8 cellular contexts compared by ENCODE assay signal in the genomic region with DNA sequence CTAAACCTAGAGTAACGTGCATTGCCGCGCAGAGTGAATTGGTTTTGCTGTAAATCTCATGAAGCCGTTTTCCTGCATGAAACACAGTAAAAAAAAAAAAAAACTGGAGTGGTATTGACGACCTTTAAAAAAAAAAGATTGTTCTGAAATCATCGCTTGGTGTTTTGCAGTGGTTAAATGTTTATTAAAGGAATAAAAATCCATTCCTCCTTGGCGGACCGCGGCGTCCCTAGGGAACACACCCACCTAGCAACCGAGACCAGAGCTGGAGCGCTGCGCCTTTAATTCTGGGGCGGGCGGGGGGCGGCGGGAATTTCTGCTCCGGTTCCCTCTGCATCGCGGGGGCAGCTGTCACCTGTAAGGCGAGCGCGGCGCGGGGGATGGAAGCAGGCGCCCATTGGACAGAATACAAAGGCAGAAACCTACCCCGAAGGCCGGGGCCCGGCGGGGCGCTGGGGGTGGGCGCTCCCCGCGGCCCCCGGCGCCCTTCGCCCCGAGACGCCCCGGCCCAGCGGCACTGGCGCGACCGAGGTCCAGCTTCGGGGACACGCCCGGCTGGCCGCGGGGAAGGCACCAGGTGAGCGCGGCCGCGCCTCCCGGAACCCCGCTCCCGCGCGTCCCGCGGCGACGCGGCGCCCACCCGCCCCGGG. TPM values are rescaled to one million over a fixed set of nuclear protein-coding genes. Genes with fewer than 3 reads are reported as not detected.
A peak's percentile ranks its signal among the peaks of the same experiment; 100 is the strongest.
DNase-seq lines count a peak whose midpoint lies in the region; ATAC-seq and TF ChIP-seq lines count a peak whose summit lies in the region.

Gene SOWAHA (plus strand): TSS at position 354 of the 650 bp plus-strand sequence. CDS start 320 bp downstream, outside the sequence.

- CTCF ChIA-PET in activated CD4-positive, alpha-beta memory T cell treated with anti-CD3 and anti-CD28 coated beads for 36 hours (lab: Charles Lee) = interaction anchor here (2.2 kb wide), 1 partner anchor 11 kb away, joined by 4 read pairs; no protein-coding TSS in a partner anchor

- peaks cover 82% of the 10 kb centered on the region for H3K27me3 Mint-ChIP-seq in H9 (ENCODE audit: low read depth)
- H3K27me3 Mint-ChIP-seq in activated CD4-positive, alpha-beta memory T cell treated with anti-CD3 and anti-CD28 coated beads for 36 hours = peaks cover 34% of the 10 kb centered on the region

- no peak for DNase-seq in AG09309 (ENCODE audit: low read depth)
- peak; percentile 55 for DNase-seq in H9
- no peak for DNase-seq in activated CD4-positive, alpha-beta memory T cell treated with anti-CD3 and anti-CD28 coated beads for 36 hours
- DNase-seq in right atrium auricular region (ENCODE audit: low spot score) = no peak
- no peak for DNase-seq in retinal pigment epithelial cell (ENCODE audit: low read depth)
- no peak for DNase-seq in activated CD4-positive, CD25-positive, alpha-beta regulatory T cell (lab: John Stamatoyannopoulos, UW)
- no peak for DNase-seq in GM19238 (ENCODE audit: insufficient read length, low spot score)

- H3K4me1 Mint-ChIP-seq in H9 = peaks cover 4 to 14% of the 10 kb centered on the region in 2 experiments
- H3K4me1 Mint-ChIP-seq in activated CD4-positive, alpha-beta memory T cell treated with anti-CD3 and anti-CD28 coated beads for 36 hours (ENCODE audit: low read depth) = peaks cover 12% of the 10 kb centered on the region

- H3K27ac ChIP-seq in H9 (ENCODE audit: insufficient read length, low read depth, low read length) = no peak within 1 kb of the TSS
- no peak within 1 kb of the TSS for H3K27ac ChIP-seq in right atrium auricular region

- no peak for ATAC-seq in GM19328 (IDR thresholded peaks at IDR 0.05; ENCODE audit: unreplicated experiment)

- H3K4me1 ChIP-seq in H9 (ENCODE audit: insufficient read depth, low read length) = no peaks in the 10 kb centered on the region
- H3K4me1 ChIP-seq in right atrium auricular region = peaks cover 0 to 15% of the 10 kb centered on the region in 2 donors

- peaks cover 0 to 4% of the 10 kb centered on the region in 2 experiments; a peak in 3 of 5 replicates for H3K9me3 Mint-ChIP-seq in H9
- H3K9me3 Mint-ChIP-seq in activated CD4-positive, alpha-beta memory T cell treated with anti-CD3 and anti-CD28 coated beads for 36 hours = no peaks in the 10 kb centered on the region

- H3K79me2 ChIP-seq in H9 (ENCODE audit: insufficient read depth, low read length) = no peaks in the 10 kb centered on the region

- H3K9me3 ChIP-seq in H9 (ENCODE audit: control insufficient read depth, low read depth, low read length) = no peaks in the 10 kb centered on the region
- H3K9me3 ChIP-seq in right atrium auricular region = no peaks in the 10 kb centered on the region

- no peak within 1 kb of the TSS for H3K56ac ChIP-seq in H9 (ENCODE audit: insufficient read length, low read depth, low read length)

- H3K4me3 Mint-ChIP-seq in H9 = peak within 1 kb of the TSS; percentile 54 to 79
- peak within 1 kb of the TSS; percentile 63 for H3K4me3 Mint-ChIP-seq in activated CD4-positive, alpha-beta memory T cell treated with anti-CD3 and anti-CD28 coated beads for 36 hours

- no peak within 1 kb of the TSS for H4K8ac ChIP-seq in H9 (replicated peaks; ENCODE audit: insufficient read length, low read depth, low read length)

- no peak within 1 kb of the TSS for H3K27ac Mint-ChIP-seq in H9
- H3K27ac Mint-ChIP-seq in activated CD4-positive, alpha-beta memory T cell treated with anti-CD3 and anti-CD28 coated beads for 36 hours = no peak within 1 kb of the TSS

- no peak within 1 kb of the TSS for H3K18ac ChIP-seq in H9 (ENCODE audit: insufficient read length, low read depth, low read length)

- POLR2A ChIA-PET in activated CD4-positive, alpha-beta memory T cell treated with anti-CD3 and anti-CD28 coated beads for 36 hours (lab: Charles Lee) = no interaction called here

- no peak within 1 kb of the TSS for H2BK5ac ChIP-seq in H9 (ENCODE audit: insufficient read length, low read length)

- no peaks in the 10 kb centered on the region for H3K36me3 ChIP-seq in right atrium auricular region

- no peak within 1 kb of the TSS for H4K5ac ChIP-seq in H9 (ENCODE audit: insufficient read length, low read depth, low read length)

- H3K14ac ChIP-seq in H9 (ENCODE audit: insufficient read depth, low read length) = no peak within 1 kb of the TSS

- no peak within 1 kb of the TSS for H3K4ac ChIP-seq in H9 (ENCODE audit: low read depth, low read length)

- no peak within 1 kb of the TSS for H2BK20ac ChIP-seq in H9 (ENCODE audit: low read depth, low read length, poor library complexity, severe bottlenecking)

- peak within 1 kb of the TSS; percentile 18 for H3K4me3 ChIP-seq in AG09309 (ENCODE audit: control insufficient read depth, low read depth, low read length)
- peak within 1 kb of the TSS; percentile 11 to 44 for H3K4me3 ChIP-seq in right atrium auricular region
- peak within 1 kb of the TSS; percentile 31 for H3K4me3 ChIP-seq in retinal pigment epithelial cell (ENCODE audit: low read length)

- TF ChIP-seq CTCF in AG09309 (IDR thresholded peaks at IDR 0.05; ENCODE audit: control insufficient read depth, insufficient read depth, low read depth, low read length, missing control alignments) (no peak), H9 (conservative IDR thresholded peaks at IDR 0.05) (no peak), right atrium auricular region (IDR thresholded peaks at IDR 0.05) (no peak), retinal pigment epithelial cell (conservative IDR thresholded peaks at IDR 0.05; ENCODE audit: low read depth, low read length) (no peak)

- H3K9ac ChIP-seq in H9 (ENCODE audit: extremely low read depth, insufficient read length, low read length) = no peak within 1 kb of the TSS

- H4K20me1 ChIP-seq in H9 (ENCODE audit: control insufficient read depth, insufficient read depth, insufficient read length) = no peaks in the 10 kb centered on the region

- no peak within 1 kb of the TSS for H2AFZ ChIP-seq in H9 (ENCODE audit: low read length)

- H3K36me3 Mint-ChIP-seq in H9 (ENCODE audit: insufficient read depth in 1 of 3, low read depth in 3 of 3) = peaks cover 0 to 4% (median 0%) of the 10 kb centered on the region in 3 experiments; a peak in 3 of 7 replicates
- H3K36me3 Mint-ChIP-seq in activated CD4-positive, alpha-beta memory T cell treated with anti-CD3 and anti-CD28 coated beads for 36 hours = peaks cover 2% of the 10 kb centered on the region

- H3K23me2 ChIP-seq in H9 (ENCODE audit: insufficient read length, low read depth, low read length, poor library complexity, severe bottlenecking) = no peaks in the 10 kb centered on the region

- intact Hi-C loops in activated CD4-positive, alpha-beta memory T cell treated with anti-CD3 and anti-CD28 coated beads for 36 hours (cut with micrococcal nuclease) = no loop called here

- peaks cover 32% of the 10 kb centered on the region for H3K27me3 ChIP-seq in H9 (ENCODE audit: insufficient read depth, low read length)
- peaks cover 17 to 21% of the 10 kb centered on the region in 2 donors for H3K27me3 ChIP-seq in right atrium auricular region

- H3T11ph ChIP-seq in H9 (ENCODE audit: low read length) = no peak within 1 kb of the TSS

- no peak within 1 kb of the TSS for H4K91ac ChIP-seq in H9 (ENCODE audit: insufficient read length, low read depth, low read length)

- no peaks in the 10 kb centered on the region for H3K79me1 ChIP-seq in H9 (ENCODE audit: insufficient read depth, low read depth, low read length, poor library complexity, severe bottlenecking)

- H2BK12ac ChIP-seq in H9 (ENCODE audit: insufficient read length, low read depth, low read length) = no peak within 1 kb of the TSS

- H3K4me2 ChIP-seq in H9 (ENCODE audit: insufficient read depth, insufficient read length, low read length) = peak within 1 kb of the TSS; percentile 15

- H2BK15ac ChIP-seq in H9 (ENCODE audit: low read depth, low read length) = no peak within 1 kb of the TSS

- H3K23ac ChIP-seq in H9 (ENCODE audit: insufficient read length, low read depth, low read length) = no peak within 1 kb of the TSS

- no peak within 1 kb of the TSS for H2AK5ac ChIP-seq in H9 (ENCODE audit: insufficient read length, low read length)

- no CpG with 5 or more reads among the region's 66 CpGs for whole genome bisulfite sequencing in H9 (ENCODE audit: extremely low coverage, insufficient read length, low lambda C conversion rate)

- H2BK120ac ChIP-seq in H9 (ENCODE audit: low read depth, low read length, poor library complexity, severe bottlenecking) = no peak within 1 kb of the TSS

RNA-seq across cellular contexts. Expression of gene SOWAHA, which starts in this region (rescaled TPM):
- total RNA-seq in H9 (2021) (0.20 and 0.31 TPM in 2 replicates), right atrium auricular region (not detected)
- not detected for total RNA-seq in activated CD4-positive, alpha-beta memory T cell treated with anti-CD3 and anti-CD28 coated beads for 36 hours

Comparison
In these comparisons a context has a peak if more than half of its experiments do, and no peak if none do; other contexts are left out.
1. Peak in DNase-seq and H3K4me2 ChIP-seq in H9; RNA of the gene not detected or under 1 TPM.